15 cellular contexts compared by ENCODE assay signal in the genomic region with DNA sequence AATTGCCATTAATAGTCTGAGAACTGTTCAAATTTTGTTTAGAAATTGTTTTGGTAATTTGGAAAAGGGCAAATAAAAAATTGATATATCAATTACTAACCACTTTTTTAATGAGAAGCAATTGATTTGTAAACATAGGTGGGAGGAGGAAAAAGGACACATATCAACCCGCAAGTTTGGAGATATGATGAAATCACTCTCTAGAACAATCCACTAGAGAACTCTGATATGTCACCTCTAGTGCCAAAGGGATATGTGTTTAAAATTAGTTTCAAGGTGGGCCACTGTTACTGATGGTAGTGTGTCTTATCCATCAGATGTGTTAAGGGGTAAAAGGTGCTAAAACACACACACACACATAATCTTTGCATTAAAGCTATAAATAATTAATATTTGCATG. TPM values are rescaled to one million over a fixed set of nuclear protein-coding genes. Genes with fewer than 3 reads are reported as not detected.
"Had no signal": no experiment of that assay in that cellular context is flagged by ENCODE, and none has a peak within 500 bp of the region (broad histone marks: within the 10 kb centered on the region; RNA-seq: fewer than 3 reads in every experiment).

No MANE protein-coding gene starts in this region.

- H3K9me3 Mint-ChIP-seq: dendritic cell treated with granulocyte-macrophage colony-stimulating factor and Interleukin-4, amounts not matched to agents 40 ng/mL and 50 ng/mL, for 4 days; effector memory CD8-positive, alpha-beta T cell; endodermal cell; mesothelial cell of epicardium; naive B cell had no signal

- H3K4me1 ChIP-seq: colonic mucosa, foreskin keratinocyte, left ventricle myocardium inferior, lower lobe of right lung had no signal

- H3K27ac Mint-ChIP-seq: dendritic cell treated with granulocyte-macrophage colony-stimulating factor and Interleukin-4, amounts not matched to agents 40 ng/mL and 50 ng/mL, for 4 days; effector memory CD8-positive, alpha-beta T cell; endodermal cell; mesothelial cell of epicardium; naive B cell had no signal

- H3K4me3 ChIP-seq: colonic mucosa, esophagus muscularis mucosa, gastroesophageal sphincter, heart right ventricle, left ventricle myocardium inferior, lower lobe of right lung, mucosa of descending colon had no signal

- H3K36me3 ChIP-seq: colonic mucosa had no signal

- H3K4me3 Mint-ChIP-seq: dendritic cell treated with granulocyte-macrophage colony-stimulating factor and Interleukin-4, amounts not matched to agents 40 ng/mL and 50 ng/mL, for 4 days; effector memory CD8-positive, alpha-beta T cell; endodermal cell; mesothelial cell of epicardium; naive B cell had no signal

- DNase-seq: colonic mucosa, cortex of kidney, left ventricle myocardium inferior had no signal

- H3K27me3 ChIP-seq: colonic mucosa, esophagus muscularis mucosa, foreskin keratinocyte, gastroesophageal sphincter, heart right ventricle had no signal

- H3K36me3 Mint-ChIP-seq: mesothelial cell of epicardium, naive B cell had no signal

- H3K27me3 Mint-ChIP-seq: dendritic cell treated with granulocyte-macrophage colony-stimulating factor and Interleukin-4, amounts not matched to agents 40 ng/mL and 50 ng/mL, for 4 days; effector memory CD8-positive, alpha-beta T cell; naive B cell had no signal

- H3K4me1 Mint-ChIP-seq: endodermal cell had no signal

- H3K9me3 ChIP-seq: colonic mucosa, esophagus muscularis mucosa, gastroesophageal sphincter, heart right ventricle, left ventricle myocardium inferior, lower lobe of right lung, mucosa of descending colon had no signal

- H3K27ac ChIP-seq: colonic mucosa, esophagus muscularis mucosa, foreskin keratinocyte, gastroesophageal sphincter, heart right ventricle, left ventricle myocardium inferior, lower lobe of right lung had no signal

RNA-seq across cellular contexts. Expression of a gene that starts 58.6 kb away (rescaled TPM):
- total RNA-seq: endodermal cell, endothelial cell of umbilical vein had no signal
